In genomic region chr16:54171855-54172537, GRCh38 we compare ENCODE assay signal across 8 cellular contexts.
DNase-seq lines count a peak whose midpoint lies in the region; ATAC-seq and TF ChIP-seq lines count a peak whose summit lies in the region.

No MANE protein-coding gene starts in this region.

- no peak overlapping the region for H3K23ac ChIP-seq in neuronal stem cell (ENCODE audit: low read depth, low read length, poor library complexity)

- H3K27me3 ChIP-seq in brain microvascular endothelial cell (replicated peaks) = peaks cover 12% of the 10 kb centered on the region
- H3K27me3 ChIP-seq in neuronal stem cell (ENCODE audit: control insufficient read depth in 3 of 3, insufficient read depth in 3 of 3, low read depth in 1 of 3, low read length in 3 of 3) = peaks cover 0 to 22% (median 2%) of the 10 kb centered on the region in 3 experiments

- H3K4ac ChIP-seq in neuronal stem cell (ENCODE audit: low read length) = no peak overlapping the region

- no peak overlapping the region for H2BK15ac ChIP-seq in neuronal stem cell (ENCODE audit: low read length)

- no peaks in the 10 kb centered on the region for H3K9me3 ChIP-seq in neuronal stem cell (replicated peaks in 1 of 2; ENCODE audit: control insufficient read depth in 2 of 2, insufficient read depth in 1 of 2, low read depth in 1 of 2, low read length in 2 of 2)

- no peak overlapping the region for H3K27ac ChIP-seq in brain microvascular endothelial cell
- no peak overlapping the region for H3K27ac ChIP-seq in neuronal stem cell (replicated peaks; ENCODE audit: low read length)

- no peak overlapping the region for H3K18ac ChIP-seq in neuronal stem cell (ENCODE audit: low read length)

- H3K4me3 ChIP-seq in brain microvascular endothelial cell (ENCODE audit: low read depth, low read length) (no peak overlapping the region), neuronal stem cell (ENCODE audit: low read length in 2 of 2) (no peak overlapping the region)

- no peak overlapping the region for H3K14ac ChIP-seq in neuronal stem cell (ENCODE audit: low read length)

- H2AFZ ChIP-seq in neuronal stem cell (ENCODE audit: low read length) = peak overlapping the region; percentile 35

- H2BK12ac ChIP-seq in neuronal stem cell (ENCODE audit: low read length) = no peak overlapping the region

- H2BK120ac ChIP-seq in neuronal stem cell (ENCODE audit: low read depth, low read length) = no peak overlapping the region

- no peak overlapping the region for H4K8ac ChIP-seq in neuronal stem cell (ENCODE audit: low read depth, low read length)

- no peak overlapping the region for H2AK5ac ChIP-seq in neuronal stem cell (ENCODE audit: low read depth, low read length)

- no peaks in the 10 kb centered on the region for H3K79me1 ChIP-seq in neuronal stem cell (ENCODE audit: low read depth, low read length)

- no peak overlapping the region for H3K4me2 ChIP-seq in neuronal stem cell (ENCODE audit: insufficient read depth, low read length, poor library complexity, severe bottlenecking)

- no CpG with 5 or more reads among the region's 17 CpGs for WGBS in neuronal stem cell (ENCODE audit: extremely low coverage in 2 of 2, insufficient read length in 2 of 2, insufficient replicate concordance in 1 of 2), 2 donors

- H3K4me1 ChIP-seq in neuronal stem cell (ENCODE audit: control insufficient read depth in 2 of 2, insufficient read depth in 1 of 2, low read depth in 1 of 2, low read length in 2 of 2) = peaks cover 23 to 50% of the 10 kb centered on the region in 2 donors

- in situ Hi-C loops in brain microvascular endothelial cell (cut with HindIII; ENCODE audit: low pct_ligation_motif_present, low sequenced_read_pairs) = no loop called here

- H3K9ac ChIP-seq in neuronal stem cell (ENCODE audit: low read depth, low read length, poor library complexity) = no peak overlapping the region

- no peak overlapping the region for H2BK5ac ChIP-seq in neuronal stem cell (ENCODE audit: low read length)

- TF ChIP-seq CTCF in brain microvascular endothelial cell (IDR thresholded peaks at IDR 0.05; ENCODE audit: low read depth, low read length, missing control alignments) = no peak

- DNase-seq in DMS79 treated with DMSO at 0.1 percent for 48 hours (lab: John Stamatoyannopoulos, UW) (peak; percentile 43), NCI-H2081 (lab: John Stamatoyannopoulos, UW) (peak; percentile 34 to 87), brain microvascular endothelial cell (peak; percentile 73), neuronal stem cell (ENCODE audit: low spot score) (no peak), NCI-H1436 treated with DMSO at 0.1 percent for 48 hours (lab: John Stamatoyannopoulos, UW) (no peak)

- no peak overlapping the region for H4K91ac ChIP-seq in neuronal stem cell (ENCODE audit: low read depth, low read length, poor library complexity)

- H3K36me3 ChIP-seq in brain microvascular endothelial cell (replicated peaks) (no peaks in the 10 kb centered on the region), neuronal stem cell (replicated peaks in 1 of 2; ENCODE audit: control insufficient read depth in 2 of 2, insufficient read depth in 2 of 2, low read length in 2 of 2) (no peaks in the 10 kb centered on the region)

- no peak for ATAC-seq in GM21360 (IDR thresholded peaks at IDR 0.05; ENCODE audit: unreplicated experiment)
- ATAC-seq in activated CD4-positive, CD25-positive, alpha-beta regulatory T cell treated with anti-CD3 and anti-CD28 coated beads, Interleukin-2, amount 50 U/mL, for 24 hours = no peak
- no peak for ATAC-seq in GM19328 (IDR thresholded peaks at IDR 0.05; ENCODE audit: unreplicated experiment)

Comparison
In these comparisons a context has a peak if more than half of its experiments do, and no peak if none do; other contexts are left out.
1. DNase-seq: peak in DMS79 treated with DMSO at 0.1 percent for 48 hours (single experiment), NCI-H2081 (2 of 2) and brain microvascular endothelial cell (single experiment); none in neuronal stem cell (single experiment) and NCI-H1436 treated with DMSO at 0.1 percent for 48 hours (single experiment).